10 cellular contexts compared by ENCODE assay signal in genomic region chr5:135379052-135379654, GRCh38. TPM values are rescaled to one million over a fixed set of nuclear protein-coding genes. Genes with fewer than 3 reads are reported as not detected.
A peak's percentile ranks its signal among the peaks of the same experiment; 100 is the strongest.
DNase-seq lines count a peak whose midpoint lies in the region; ATAC-seq and TF ChIP-seq lines count a peak whose summit lies in the region.
"Had no signal": no experiment of that assay in that cellular context is flagged by ENCODE, and none has a peak within 500 bp of the region (broad histone marks: within the 10 kb centered on the region; RNA-seq: fewer than 3 reads in every experiment).

No MANE protein-coding gene starts in this region.

- no peaks in the 10 kb centered on the region for H3K9me3 ChIP-seq in smooth muscle cell (replicated peaks; ENCODE audit: low read depth)

- POLR2A ChIA-PET in activated CD4-positive, alpha-beta T cell treated with anti-CD3 and anti-CD28 coated beads, Interleukin-2, amount 10 ng/mL, durations not matched to agents 7 days and 5 days (lab: Charles Lee), result no interaction called here
- POLR2A ChIA-PET in activated CD4-positive, alpha-beta T cell treated with anti-CD3 and anti-CD28 coated beads for 36 hours (lab: Charles Lee), result no interaction called here

- H3K9me3 Mint-ChIP-seq in activated CD4-positive, alpha-beta T cell treated with anti-CD3 and anti-CD28 coated beads, Interleukin-2, amount 10 ng/mL, durations not matched to agents 7 days and 5 days, result no peaks in the 10 kb centered on the region
- H3K9me3 Mint-ChIP-seq in activated CD4-positive, alpha-beta T cell treated with anti-CD3 and anti-CD28 coated beads for 36 hours (ENCODE audit: low read depth), result no peaks in the 10 kb centered on the region
- no peaks in the 10 kb centered on the region for H3K9me3 Mint-ChIP-seq in activated T-helper 17 cell treated with anti-CD3 and anti-CD28 coated beads, Interleukin-2, amount 50 U/mL, for 72 hours
- H3K9me3 Mint-ChIP-seq: stimulated activated naive CD8-positive, alpha-beta T cell treated with anti-CD3 and anti-CD28 coated beads, Interleukin-15, Interleukin-2, amounts not matched to agents 100 ng/mL and 50 ng/mL, for 24 hours had no signal

- H2AFZ ChIP-seq in smooth muscle cell (ENCODE audit: low read depth), result no peak overlapping the region

- no peak for DNase-seq in activated CD4-positive, alpha-beta T cell treated with anti-CD3 and anti-CD28 coated beads, Interleukin-2, amount 10 ng/mL, durations not matched to agents 7 days and 5 days
- no peak for DNase-seq in activated CD4-positive, alpha-beta T cell treated with anti-CD3 and anti-CD28 coated beads for 36 hours
- DNase-seq in glomerular visceral epithelial cell (ENCODE audit: extremely low spot score), result peak; percentile 63
- DNase-seq in smooth muscle cell (lab: John Stamatoyannopoulos, UW; ENCODE audit: unreplicated experiment), result no peak
- DNase-seq in retina, result no peak
- DNase-seq in NCI-H774 (lab: John Stamatoyannopoulos, UW), result no peak
- DNase-seq: NCI-H1417 treated with DMSO at 0.1 percent for 48 hours had no signal

- H3F3A ChIP-seq in smooth muscle cell (ENCODE audit: low read depth), result peaks cover 19% of the 10 kb centered on the region

- no peak overlapping the region for H3K4me3 Mint-ChIP-seq in activated CD4-positive, alpha-beta T cell treated with anti-CD3 and anti-CD28 coated beads, Interleukin-2, amount 10 ng/mL, durations not matched to agents 7 days and 5 days
- no peak overlapping the region for H3K4me3 Mint-ChIP-seq in activated CD4-positive, alpha-beta T cell treated with anti-CD3 and anti-CD28 coated beads for 36 hours
- H3K4me3 Mint-ChIP-seq in activated T-helper 17 cell treated with anti-CD3 and anti-CD28 coated beads, Interleukin-2, amount 50 U/mL, for 72 hours, result no peak overlapping the region
- H3K4me3 Mint-ChIP-seq: stimulated activated naive CD8-positive, alpha-beta T cell treated with anti-CD3 and anti-CD28 coated beads, Interleukin-15, Interleukin-2, amounts not matched to agents 100 ng/mL and 50 ng/mL, for 24 hours had no signal

- no peak for ATAC-seq in activated CD4-positive, alpha-beta T cell treated with anti-CD3 and anti-CD28 coated beads for 36 hours
- ATAC-seq in activated T-helper 17 cell treated with anti-CD3 and anti-CD28 coated beads, Interleukin-2, amount 50 U/mL, for 72 hours (replicated peaks), result no peak
- ATAC-seq in HG02623 (IDR thresholded peaks at IDR 0.05; ENCODE audit: unreplicated experiment), result no peak

- no peak overlapping the region for H3K4me3 ChIP-seq in smooth muscle cell

- peak overlapping the region; percentile 55 for H3K9ac ChIP-seq in smooth muscle cell (ENCODE audit: low read depth)

- peaks cover 6% of the 10 kb centered on the region for H3K4me1 ChIP-seq in smooth muscle cell (ENCODE audit: low read depth)

- H3K27me3 ChIP-seq in smooth muscle cell (ENCODE audit: low read depth), result no peaks in the 10 kb centered on the region

- peaks cover 77% of the 10 kb centered on the region for H3K79me2 ChIP-seq in smooth muscle cell (ENCODE audit: low read depth)

- H3K4me2 ChIP-seq in smooth muscle cell, result peak overlapping the region; percentile 50

- intact Hi-C loops in activated CD4-positive, alpha-beta T cell treated with anti-CD3 and anti-CD28 coated beads for 36 hours (cut with DNase I, micrococcal nuclease), result no loop called here

- peaks cover 49% of the 10 kb centered on the region for H4K20me1 ChIP-seq in smooth muscle cell (ENCODE audit: low read depth)

- no peaks in the 10 kb centered on the region for H3K27me3 Mint-ChIP-seq in activated CD4-positive, alpha-beta T cell treated with anti-CD3 and anti-CD28 coated beads, Interleukin-2, amount 10 ng/mL, durations not matched to agents 7 days and 5 days
- no peaks in the 10 kb centered on the region for H3K27me3 Mint-ChIP-seq in activated CD4-positive, alpha-beta T cell treated with anti-CD3 and anti-CD28 coated beads for 36 hours
- no peaks in the 10 kb centered on the region for H3K27me3 Mint-ChIP-seq in activated T-helper 17 cell treated with anti-CD3 and anti-CD28 coated beads, Interleukin-2, amount 50 U/mL, for 72 hours
- H3K27me3 Mint-ChIP-seq: stimulated activated naive CD8-positive, alpha-beta T cell treated with anti-CD3 and anti-CD28 coated beads, Interleukin-15, Interleukin-2, amounts not matched to agents 100 ng/mL and 50 ng/mL, for 24 hours had no signal

- H3K36me3 ChIP-seq in smooth muscle cell (ENCODE audit: low read depth), result peaks cover 9% of the 10 kb centered on the region

- 73% methylated on average over 7 of the region's 7 CpGs for WGBS in smooth muscle cell (ENCODE audit: low lambda C conversion rate)

- TF ChIP-seq CTCF in smooth muscle cell (IDR thresholded peaks at IDR 0.05; ENCODE audit: borderline replicate concordance, insufficient read depth, poor library complexity, severe bottlenecking), result no peak

- H3K4me1 Mint-ChIP-seq in activated CD4-positive, alpha-beta T cell treated with anti-CD3 and anti-CD28 coated beads, Interleukin-2, amount 10 ng/mL, durations not matched to agents 7 days and 5 days, result peaks cover 72% of the 10 kb centered on the region
- H3K4me1 Mint-ChIP-seq in activated CD4-positive, alpha-beta T cell treated with anti-CD3 and anti-CD28 coated beads for 36 hours, result peaks cover 57% of the 10 kb centered on the region
- peaks cover 37% of the 10 kb centered on the region for H3K4me1 Mint-ChIP-seq in activated T-helper 17 cell treated with anti-CD3 and anti-CD28 coated beads, Interleukin-2, amount 50 U/mL, for 72 hours

- CTCF ChIA-PET in activated CD4-positive, alpha-beta T cell treated with anti-CD3 and anti-CD28 coated beads, Interleukin-2, amount 10 ng/mL, durations not matched to agents 7 days and 5 days (lab: Charles Lee), result interaction anchor here (1.6 kb wide), 1 partner anchor 10 kb away, joined by 5 read pairs; no protein-coding TSS in a partner anchor
- CTCF ChIA-PET in activated CD4-positive, alpha-beta T cell treated with anti-CD3 and anti-CD28 coated beads for 36 hours (lab: Charles Lee), result interaction anchor here (0.7 to 1.2 kb wide), 3 partner anchors 9 to 1990 kb away, joined by 3 to 5 read pairs (median 4); no protein-coding TSS in a partner anchor

- H3K36me3 Mint-ChIP-seq in activated CD4-positive, alpha-beta T cell treated with anti-CD3 and anti-CD28 coated beads, Interleukin-2, amount 10 ng/mL, durations not matched to agents 7 days and 5 days (ENCODE audit: low read depth), result peaks cover 79% of the 10 kb centered on the region
- H3K36me3 Mint-ChIP-seq in activated CD4-positive, alpha-beta T cell treated with anti-CD3 and anti-CD28 coated beads for 36 hours (ENCODE audit: low read depth), result peaks cover 75% of the 10 kb centered on the region
- peaks cover 97% of the 10 kb centered on the region for H3K36me3 Mint-ChIP-seq in activated T-helper 17 cell treated with anti-CD3 and anti-CD28 coated beads, Interleukin-2, amount 50 U/mL, for 72 hours (ENCODE audit: low read depth)

- peak overlapping the region; percentile 89 for H3K27ac ChIP-seq in smooth muscle cell (ENCODE audit: low read depth)

- H3K27ac Mint-ChIP-seq in activated CD4-positive, alpha-beta T cell treated with anti-CD3 and anti-CD28 coated beads, Interleukin-2, amount 10 ng/mL, durations not matched to agents 7 days and 5 days, result peak overlapping the region; percentile 58
- no peak overlapping the region for H3K27ac Mint-ChIP-seq in activated CD4-positive, alpha-beta T cell treated with anti-CD3 and anti-CD28 coated beads for 36 hours
- H3K27ac Mint-ChIP-seq in activated T-helper 17 cell treated with anti-CD3 and anti-CD28 coated beads, Interleukin-2, amount 50 U/mL, for 72 hours, result peak overlapping the region; percentile 82

RNA-seq across cellular contexts. Expression of gene MACROH2A1, which starts 19.9 kb away (rescaled TPM):
- 100 to 1,000 TPM; 287 to 297 TPM for total RNA-seq in activated CD4-positive, alpha-beta T cell treated with anti-CD3 and anti-CD28 coated beads, Interleukin-2, amount 10 ng/mL, durations not matched to agents 7 days and 5 days
- 100 to 1,000 TPM; 159 to 190 TPM for total RNA-seq in activated CD4-positive, alpha-beta T cell treated with anti-CD3 and anti-CD28 coated beads for 36 hours
- total RNA-seq in activated T-helper 17 cell treated with anti-CD3 and anti-CD28 coated beads, Interleukin-2, amount 50 U/mL, for 72 hours, result 100 to 1,000 TPM in 1 of 2 donors, 10 to 100 TPM in 1; 84.8 to 173 TPM
- 349 and 371 TPM in 2 replicates for total RNA-seq in smooth muscle cell
- polyA plus RNA-seq in smooth muscle cell, result 272 and 309 TPM in 2 replicates
